1 cellular context compared by ENCODE assay signal in the genomic region with DNA sequence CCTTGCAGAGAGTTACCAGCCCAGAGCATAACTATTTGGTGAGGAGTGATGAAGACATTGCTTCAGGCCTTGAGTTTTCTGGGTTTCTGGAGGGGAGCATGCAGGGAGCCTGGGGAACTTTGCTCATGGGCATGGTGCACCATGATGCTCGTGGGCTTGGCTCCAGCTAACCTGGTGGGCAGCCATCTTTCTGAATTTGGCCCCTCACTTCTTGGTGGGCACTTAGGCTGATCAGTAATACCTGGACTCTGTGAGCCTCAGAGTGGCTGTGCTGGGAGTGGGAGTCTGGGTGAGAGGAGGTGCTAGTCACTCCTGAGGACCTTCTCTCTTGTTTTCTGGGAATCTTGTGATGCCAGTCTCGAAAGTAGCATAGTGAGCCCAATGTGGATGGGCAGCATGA.
TF ChIP-seq lines count a peak whose summit lies in the region.

No MANE protein-coding gene starts in this region.

TF ChIP-seq in IMR-90, 13 proteins besides CTCF, POLR2A, EP300 and RAD21:
- no peak for TF ChIP-seq SMC3 (IDR thresholded peaks at IDR 0.05; ENCODE audit: low read depth, low read length)
- TF ChIP-seq CEBPB (IDR thresholded peaks at IDR 0.05; ENCODE audit: low read depth, low read length), result no peak
- no peak for TF ChIP-seq CHD1 (IDR thresholded peaks at IDR 0.05; ENCODE audit: low read depth, low read length)
- TF ChIP-seq RFX5 (IDR thresholded peaks at IDR 0.05; ENCODE audit: low read depth, low read length), result no peak
- no peak for TF ChIP-seq RCOR1 (IDR thresholded peaks at IDR 0.05; ENCODE audit: insufficient replicate concordance, low read length)
- no peak for TF ChIP-seq NFE2L2 (IDR thresholded peaks at IDR 0.05; ENCODE audit: low read depth, low read length)
- TF ChIP-seq BHLHE40 (IDR thresholded peaks at IDR 0.05; ENCODE audit: low read depth, low read length), result no peak
- no peak for TF ChIP-seq MXI1 (IDR thresholded peaks at IDR 0.05; ENCODE audit: borderline replicate concordance, low read depth, low read length)
- TF ChIP-seq MAZ (IDR thresholded peaks at IDR 0.05; ENCODE audit: borderline replicate concordance, low read depth, low read length), result no peak
- no peak for TF ChIP-seq MAFK (IDR thresholded peaks at IDR 0.05; ENCODE audit: low read depth, low read length)
- TF ChIP-seq, protein P1, sequence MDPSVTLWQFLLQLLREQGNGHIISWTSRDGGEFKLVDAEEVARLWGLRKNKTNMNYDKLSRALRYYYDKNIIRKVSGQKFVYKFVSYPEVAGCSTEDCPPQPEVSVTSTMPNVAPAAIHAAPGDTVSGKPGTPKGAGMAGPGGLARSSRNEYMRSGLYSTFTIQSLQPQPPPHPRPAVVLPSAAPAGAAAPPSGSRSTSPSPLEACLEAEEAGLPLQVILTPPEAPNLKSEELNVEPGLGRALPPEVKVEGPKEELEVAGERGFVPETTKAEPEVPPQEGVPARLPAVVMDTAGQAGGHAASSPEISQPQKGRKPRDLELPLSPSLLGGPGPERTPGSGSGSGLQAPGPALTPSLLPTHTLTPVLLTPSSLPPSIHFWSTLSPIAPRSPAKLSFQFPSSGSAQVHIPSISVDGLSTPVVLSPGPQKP (IDR thresholded peaks at IDR 0.05; ENCODE audit: borderline replicate concordance, low read depth, low read length), result no peak
- no peak for TF ChIP-seq USF2 (IDR thresholded peaks at IDR 0.05; ENCODE audit: low read depth, low read length)
- TF ChIP-seq FOS (IDR thresholded peaks at IDR 0.05; ENCODE audit: low read depth, low read length), result no peak
TF ChIP-seq in IMR-90: peak in this region for 0.
